ENCODE assay signal across 21 cellular contexts in the genomic region with DNA sequence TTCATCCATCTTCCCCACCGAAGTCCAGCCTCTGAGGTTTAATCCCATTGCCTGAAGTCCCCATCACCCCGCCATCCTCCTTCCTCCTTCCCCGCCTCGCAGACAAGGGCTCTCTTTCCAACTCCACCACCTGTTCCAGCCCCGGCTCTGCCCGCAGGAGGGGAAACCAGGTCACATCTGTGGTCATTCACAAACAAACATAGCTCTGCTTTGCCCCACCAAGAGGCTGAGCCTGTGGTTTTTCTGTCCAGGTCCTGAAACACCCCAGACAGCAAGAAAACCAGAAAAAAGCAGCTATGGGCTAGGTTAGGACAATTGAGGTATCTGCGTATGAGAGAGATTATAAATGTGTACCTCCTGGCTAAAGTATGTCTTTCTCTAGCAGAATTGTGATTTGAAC.
DNase-seq lines count a peak whose midpoint lies in the region; ATAC-seq and TF ChIP-seq lines count a peak whose summit lies in the region.
"Had no signal": no experiment of that assay in that cellular context is flagged by ENCODE, and none has a peak within 500 bp of the region (broad histone marks: within the 10 kb centered on the region; RNA-seq: fewer than 3 reads in every experiment).

No MANE protein-coding gene starts in this region.

- no peak overlapping the region for H3K27ac ChIP-seq in body of pancreas
- H3K27ac ChIP-seq: ascending aorta, colonic mucosa, sigmoid colon, testis, uterus had no signal

- H3K36me3 ChIP-seq in body of pancreas (replicated peaks in 1 of 2; ENCODE audit: insufficient read depth in 1 of 2, low read depth in 2 of 2) = no peaks in the 10 kb centered on the region
- H3K36me3 ChIP-seq: ascending aorta, colonic mucosa, sigmoid colon, uterus had no signal

- WGBS in body of pancreas, 2 donors = 49 to 62% methylated on average over 7 of the region's 7 CpGs

- intact Hi-C loops in body of pancreas (cut with DNase I) = no loop called here

- no peak for TF ChIP-seq POLR2A in body of pancreas (IDR thresholded peaks at IDR 0.05)

- DNase-seq in DMS79 (lab: John Stamatoyannopoulos, UW) (peak; percentile 13), M059J (ENCODE audit: low read depth) (peak; percentile 77), astrocyte of the hippocampus (ENCODE audit: low read depth, low spot score) (peak; percentile 81), midbrain (lab: John Stamatoyannopoulos, UW) (no peak), body of pancreas (no peak), GM03348 (ENCODE audit: low spot score) (no peak)
- no peak for DNase-seq in activated naive CD8-positive, alpha-beta T cell treated with anti-CD3 and anti-CD28 coated beads, Interleukin-2, amount 50 U/mL, for 24 hours
- DNase-seq: activated CD4-positive, alpha-beta T cell treated with anti-CD3 and anti-CD28 coated beads, Interleukin-2, amount 10 ng/mL, durations not matched to agents 24 days and 14 days; activated naive CD4-positive, alpha-beta T cell treated with anti-CD3 and anti-CD28 coated beads, Interleukin-2, amount 50 U/mL, for 16 hours; colonic mucosa; KG1; naive thymus-derived CD8-positive, alpha-beta T cell; NCI-H1694; NCI-H774; SIG-M5; sigmoid colon; testis; uterus had no signal

- H3K27me3 Mint-ChIP-seq in nephron (ENCODE audit: low read depth) = peaks cover 35% of the 10 kb centered on the region
- peaks cover 4% of the 10 kb centered on the region for H3K27me3 Mint-ChIP-seq in activated naive CD8-positive, alpha-beta T cell treated with anti-CD3 and anti-CD28 coated beads, Interleukin-2, amount 50 U/mL, for 24 hours

- H3K9me3 Mint-ChIP-seq in nephron = no peaks in the 10 kb centered on the region
- no peaks in the 10 kb centered on the region for H3K9me3 Mint-ChIP-seq in activated naive CD8-positive, alpha-beta T cell treated with anti-CD3 and anti-CD28 coated beads, Interleukin-2, amount 50 U/mL, for 24 hours
- H3K9me3 Mint-ChIP-seq: activated CD4-positive, alpha-beta T cell treated with anti-CD3 and anti-CD28 coated beads, Interleukin-2, amount 10 ng/mL, durations not matched to agents 24 days and 14 days; naive thymus-derived CD8-positive, alpha-beta T cell had no signal

- H3K4me3 Mint-ChIP-seq in nephron = no peak overlapping the region
- H3K4me3 Mint-ChIP-seq in activated naive CD8-positive, alpha-beta T cell treated with anti-CD3 and anti-CD28 coated beads, Interleukin-2, amount 50 U/mL, for 24 hours = no peak overlapping the region
- H3K4me3 Mint-ChIP-seq: activated CD4-positive, alpha-beta T cell treated with anti-CD3 and anti-CD28 coated beads, Interleukin-2, amount 10 ng/mL, durations not matched to agents 24 days and 14 days; CD14-positive monocyte; naive thymus-derived CD8-positive, alpha-beta T cell had no signal

- H3K4me1 ChIP-seq in body of pancreas = peaks cover 7% of the 10 kb centered on the region
- H3K4me1 ChIP-seq: ascending aorta, colonic mucosa had no signal

- ATAC-seq in body of pancreas = no peak
- ATAC-seq in activated naive CD8-positive, alpha-beta T cell treated with anti-CD3 and anti-CD28 coated beads, Interleukin-2, amount 50 U/mL, for 24 hours = no peak
- ATAC-seq: naive thymus-derived CD8-positive, alpha-beta T cell had no signal

- peak overlapping the region in 2 of 3 experiments; percentile 3 to 35 for H3K27ac Mint-ChIP-seq in nephron
- H3K27ac Mint-ChIP-seq in activated naive CD8-positive, alpha-beta T cell treated with anti-CD3 and anti-CD28 coated beads, Interleukin-2, amount 50 U/mL, for 24 hours = no peak overlapping the region
- H3K27ac Mint-ChIP-seq: activated CD4-positive, alpha-beta T cell treated with anti-CD3 and anti-CD28 coated beads, Interleukin-2, amount 10 ng/mL, durations not matched to agents 24 days and 14 days; naive thymus-derived CD8-positive, alpha-beta T cell had no signal

- H3K9me3 ChIP-seq in body of pancreas = no peaks in the 10 kb centered on the region
- H3K9me3 ChIP-seq: ascending aorta, colonic mucosa, sigmoid colon, testis, uterus had no signal

- H3K4me3 ChIP-seq in body of pancreas = no peak overlapping the region
- H3K4me3 ChIP-seq: ascending aorta, colonic mucosa, sigmoid colon, testis, uterus had no signal

- H3K27me3 ChIP-seq in body of pancreas = no peaks in the 10 kb centered on the region
- H3K27me3 ChIP-seq: ascending aorta, colonic mucosa, sigmoid colon, testis, uterus had no signal

- TF ChIP-seq CTCF in nephron (IDR thresholded peaks at IDR 0.05; ENCODE audit: unreplicated experiment in 3 of 3) (no peak), body of pancreas (IDR thresholded peaks at IDR 0.05) (no peak)

- H3K4me1 Mint-ChIP-seq in nephron = peaks cover 82% of the 10 kb centered on the region
- H3K4me1 Mint-ChIP-seq in activated naive CD8-positive, alpha-beta T cell treated with anti-CD3 and anti-CD28 coated beads, Interleukin-2, amount 50 U/mL, for 24 hours = no peaks in the 10 kb centered on the region
- H3K4me1 Mint-ChIP-seq: activated CD4-positive, alpha-beta T cell treated with anti-CD3 and anti-CD28 coated beads, Interleukin-2, amount 10 ng/mL, durations not matched to agents 24 days and 14 days; CD14-positive monocyte; naive thymus-derived CD8-positive, alpha-beta T cell had no signal

- no peaks in the 10 kb centered on the region for H3K36me3 Mint-ChIP-seq in nephron (ENCODE audit: low read depth)
- H3K36me3 Mint-ChIP-seq in activated naive CD8-positive, alpha-beta T cell treated with anti-CD3 and anti-CD28 coated beads, Interleukin-2, amount 50 U/mL, for 24 hours (ENCODE audit: low read depth) = no peaks in the 10 kb centered on the region
- H3K36me3 Mint-ChIP-seq: CD14-positive monocyte had no signal

Comparison
In these comparisons a context has a peak if more than half of its experiments do, and no peak if none do; other contexts are left out.
1. DNase-seq: peak in DMS79 (single experiment), M059J (single experiment) and astrocyte of the hippocampus (single experiment); none in midbrain (single experiment), body of pancreas (0 of 4), activated naive CD8-positive, alpha-beta T cell treated with anti-CD3 and anti-CD28 coated beads, Interleukin-2, amount 50 U/mL, for 24 hours (single experiment) and GM03348 (single experiment).